21 cellular contexts compared by ENCODE assay signal in the genomic region with DNA sequence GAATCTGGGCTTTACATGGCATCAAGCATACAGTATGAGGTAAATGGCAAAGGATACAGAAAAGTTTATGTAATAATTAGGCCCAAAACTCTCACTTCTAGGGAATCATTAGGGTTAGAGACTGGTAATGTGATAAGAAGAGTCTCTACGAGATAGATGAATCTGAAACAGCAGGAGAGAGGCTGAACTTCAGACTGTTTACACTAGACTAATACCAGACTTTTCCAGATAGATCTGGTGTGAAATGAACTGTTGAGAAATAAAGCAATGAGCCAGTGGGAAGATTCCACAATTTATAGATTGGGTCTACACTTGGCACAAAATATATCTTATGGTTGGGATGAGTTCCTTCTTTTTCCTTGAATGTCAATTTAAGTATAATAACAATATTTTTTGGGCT.
"Had no signal": no experiment of that assay in that cellular context is flagged by ENCODE, and none has a peak within 500 bp of the region (broad histone marks: within the 10 kb centered on the region; RNA-seq: fewer than 3 reads in every experiment).

No MANE protein-coding gene starts in this region.

- H3K9me3 ChIP-seq: lower lobe of right lung, prostate gland, tibial artery had no signal

- FAIRE-seq: endometrium had no signal

- H3K4me1 ChIP-seq: prostate gland had no signal

- DNase-seq: activated B cell treated with CpG ODN at 0.5 μM for 24 hours; activated CD4-positive, alpha-beta T cell treated with anti-CD3 and anti-CD28 coated beads for 36 hours; activated CD4-positive, alpha-beta T cell treated with anti-CD3 and anti-CD28 coated beads, Interleukin-2, amount 50 U/mL, for 4 hours; activated CD8-positive, alpha-beta memory T cell treated with anti-CD3 and anti-CD28 coated beads, Interleukin-2, amount 50 U/mL, for 48 hours; activated naive CD4-positive, alpha-beta T cell treated with Interleukin-2 at 50 U/mL for 16 hours; activated naive CD8-positive, alpha-beta T cell treated with anti-CD3 and anti-CD28 coated beads for 36 hours; activated T-cell treated with anti-CD3 and anti-CD28 coated beads, Interleukin-2, amount 50 U/mL, for 4 hours; amygdala; foreskin melanocyte; left cardiac atrium; lower lobe of right lung; naive thymus-derived CD4-positive, alpha-beta T cell; occipital lobe; stimulated activated CD4-positive, alpha-beta T cell treated with anti-CD3 and anti-CD28 coated beads, Interleukin-12 subunit alpha, Interleukin-12 subunit beta, amount 100 ng/mL, for 4 hours; stimulated activated CD4-positive, alpha-beta T cell treated with anti-CD3 and anti-CD28 coated beads, Interleukin-4, amount 100 ng/mL, for 4 hours; stimulated activated naive CD8-positive, alpha-beta T cell treated with anti-CD3 and anti-CD28 coated beads, Interleukin-15, Interleukin-2, amounts not matched to agents 100 U/mL and 50 U/mL, for 24 hours; substantia nigra; T1000; tibial artery had no signal

- H3K27me3 ChIP-seq: tibial artery had no signal

- H3K27ac ChIP-seq: lower lobe of right lung, prostate gland, tibial artery had no signal

- ATAC-seq: activated CD4-positive, alpha-beta T cell treated with anti-CD3 and anti-CD28 coated beads for 36 hours; activated T-cell treated with anti-CD3 and anti-CD28 coated beads, Interleukin-2, amount 50 U/mL, for 4 hours; lower lobe of right lung; naive thymus-derived CD4-positive, alpha-beta T cell; stimulated activated naive CD8-positive, alpha-beta T cell treated with anti-CD3 and anti-CD28 coated beads, Interleukin-15, Interleukin-2, amounts not matched to agents 100 U/mL and 50 U/mL, for 24 hours had no signal

- H3K4me3 ChIP-seq: lower lobe of right lung, prostate gland, tibial artery had no signal

- H3K36me3 ChIP-seq: lower lobe of right lung, prostate gland, tibial artery had no signal
